Comparison of ENCODE assay signal across 1 cellular context in genomic region chr9:99906403-99907207, GRCh38.
A peak's percentile ranks its signal among the peaks of the same experiment; 100 is the strongest.
TF ChIP-seq lines count a peak whose summit lies in the region.

STX17 (plus strand) TSS chr9:99906654; CDS start chr9:99915240, 8,586 bp downstream.

TF ChIP-seq in K562, 482 proteins besides CTCF, POLR2A, EP300 and RAD21 (continued from another document):
- TF ChIP-seq PRPF4 (IDR thresholded peaks at IDR 0.05; ENCODE audit: insufficient read depth, low read depth, low read length, poor library complexity, severe bottlenecking) (no peak), PPARD (CRISPR knock-in tag; IDR thresholded peaks at IDR 0.05) (no peak), ZNF740 (CRISPR knock-in tag; IDR thresholded peaks at IDR 0.05) (no peak), ZNF740 (tag; IDR thresholded peaks at IDR 0.05) (no peak), ZNF224 (CRISPR knock-in tag; IDR thresholded peaks at IDR 0.05) (0 out of 2 replicates have a peak, but pooled peaks have one; percentile 21), GMEB1 (CRISPR knock-in tag; IDR thresholded peaks at IDR 0.05) (no peak), ZBTB43 (CRISPR knock-in tag; IDR thresholded peaks at IDR 0.05) (no peak), PHF21A (IDR thresholded peaks at IDR 0.05; ENCODE audit: borderline replicate concordance, low read depth) (no peak), SIN3B (IDR thresholded peaks at IDR 0.05; ENCODE audit: low read depth) (no peak), PRMT5 (CRISPR knock-in tag; IDR thresholded peaks at IDR 0.05) (no peak), CREB1 (IDR thresholded peaks at IDR 0.05) (0 out of 2 replicates have a peak, but pooled peaks have one; percentile 34), CREB1 (CRISPR knock-in tag; IDR thresholded peaks at IDR 0.05) (peak; percentile 48; the same call in 1 of the 2 replicates), CBFA2T3 (IDR thresholded peaks at IDR 0.05) (no peak), CREBBP (IDR thresholded peaks at IDR 0.05; ENCODE audit: low read depth, low read length) (no peak), ZNF589 (CRISPR knock-in tag; IDR thresholded peaks at IDR 0.05; ENCODE audit: low read depth) (no peak), RFX5 (IDR thresholded peaks at IDR 0.05; ENCODE audit: low read depth, low read length) (no peak), ZNF507 (tag; conservative IDR thresholded peaks at IDR 0.05) (no peak), GTF3C2 (IDR thresholded peaks at IDR 0.05; ENCODE audit: borderline replicate concordance, extremely low read depth, insufficient read length) (no peak), POLR2G (IDR thresholded peaks at IDR 0.05; ENCODE audit: low read depth, low read length) (peak; percentile 89), NFATC3 (IDR thresholded peaks at IDR 0.05) (no peak), SMARCA4 (IDR thresholded peaks at IDR 0.05) (no peak), TFAM (CRISPR knock-in tag; conservative IDR thresholded peaks at IDR 0.05) (no peak), ZNF717 (CRISPR knock-in tag; IDR thresholded peaks at IDR 0.05) (no peak), ZNF274 (IDR thresholded peaks at IDR 0.05; ENCODE audit: borderline replicate concordance, low read depth, low read length) (no peak), BHLHE40 (IDR thresholded peaks at IDR 0.05; ENCODE audit: low read length) (no peak), SIN3A (IDR thresholded peaks at IDR 0.05; ENCODE audit: borderline replicate concordance in 2 of 2, control insufficient read depth in 1 of 2, low read depth in 2 of 2, low read length in 2 of 2) (no peak), DDX20 (tag; IDR thresholded peaks at IDR 0.05; ENCODE audit: low read depth) (no peak), RBM34 (IDR thresholded peaks at IDR 0.05; ENCODE audit: borderline replicate concordance, insufficient read depth, low read length) (no peak), ZNF77 (CRISPR knock-in tag; IDR thresholded peaks at IDR 0.05) (no peak), HNRNPH1 (optimal IDR thresholded peaks at IDR 0.05; ENCODE audit: low read depth, low read length) (no peak)
